In genomic region chr11:1743587-1744136, GRCh38 we compare ENCODE assay signal across 1 cellular context.
TF ChIP-seq lines count a peak whose summit lies in the region.

No MANE protein-coding gene starts in this region.

TF ChIP-seq in H1, 55 proteins besides CTCF, POLR2A, EP300 and RAD21:
- TF ChIP-seq USF2 (IDR thresholded peaks at IDR 0.05; ENCODE audit: low read length) (no peak), KDM1A (IDR thresholded peaks at IDR 0.05; ENCODE audit: borderline replicate concordance, low read length) (no peak), NRF1 (IDR thresholded peaks at IDR 0.05; ENCODE audit: low read depth, low read length) (no peak), CTBP2 (IDR thresholded peaks at IDR 0.05; ENCODE audit: borderline replicate concordance, insufficient read depth, insufficient read length, low read length) (no peak), SIN3A (conservative IDR thresholded peaks at IDR 0.05 in 1 of 2, IDR thresholded peaks at IDR 0.05 in 1 of 2; ENCODE audit: low read depth in 1 of 2, low read length in 2 of 2) (no peak), TAF1 (IDR thresholded peaks at IDR 0.05; ENCODE audit: low read depth, low read length) (no peak)
TF ChIP-seq in H1: peak in this region for 0.
